ENCODE assay signal across 8 cellular contexts in the genomic region with DNA sequence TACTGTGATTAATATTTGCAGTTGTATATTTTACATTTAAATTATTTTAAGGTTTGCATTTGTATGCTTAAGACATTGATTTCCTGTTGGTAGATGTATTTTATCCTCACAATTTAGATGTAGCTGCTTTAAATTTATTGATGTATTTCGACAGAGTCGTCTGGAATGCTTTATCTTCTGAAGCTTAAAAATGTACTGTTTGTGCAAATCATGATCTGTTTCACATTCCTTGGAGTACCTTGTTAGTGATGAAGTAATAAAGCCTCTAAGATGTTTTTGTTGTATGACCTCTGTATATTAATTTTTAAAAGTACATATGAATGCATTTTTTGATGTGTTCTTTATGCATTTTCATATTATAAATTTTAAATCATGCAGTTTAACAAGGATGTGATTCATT. TPM values are rescaled to one million over a fixed set of nuclear protein-coding genes. Genes with fewer than 3 reads are reported as not detected.
DNase-seq lines count a peak whose midpoint lies in the region.

No MANE protein-coding gene starts in this region.

- H3K4me3 Mint-ChIP-seq in T-helper 1 cell treated with Interleukin-12 subunit alpha and Interleukin-12 subunit beta and Interleukin-4 antibody, amounts not matched to agents 30 μg/mL and 1 μg/mL, for 36 hours, result peak overlapping the region; percentile 96
- peak overlapping the region; percentile 94 for H3K4me3 Mint-ChIP-seq in activated T-helper 2 cell treated with anti-CD3 and anti-CD28 coated beads, Interferon-gamma antibody, Interleukin-2, Interleukin-4, amounts not matched to agents 10 μg/mL and 5 μg/mL and 100 μg/mL, durations not matched to agents 14 hours and 24 hours and 36 hours (ENCODE audit: low read depth)

- H3K9me3 ChIP-seq in iPS-20b (ENCODE audit: insufficient read depth, low read depth, low read length) (no peaks in the 10 kb centered on the region), subcutaneous abdominal adipose tissue (ENCODE audit: control insufficient read depth in 5 of 5, low read length in 5 of 5) (no peaks in the 10 kb centered on the region)

- intact Hi-C loops in activated T-helper 2 cell treated with anti-CD3 and anti-CD28 coated beads, Interferon-gamma antibody, Interleukin-2, Interleukin-4, amounts not matched to agents 10 μg/mL and 5 μg/mL and 100 μg/mL, durations not matched to agents 14 hours and 24 hours and 36 hours (cut with micrococcal nuclease), result no loop called here

- H3K36me3 ChIP-seq in iPS-20b (ENCODE audit: insufficient read depth, low read depth, low read length) (peaks cover 38% of the 10 kb centered on the region), subcutaneous abdominal adipose tissue (ENCODE audit: control insufficient read depth in 5 of 5, insufficient read depth in 5 of 5, low read length in 5 of 5) (peaks cover 3 to 11% (median 6%) of the 10 kb centered on the region in 5 donors)

- H3K4me1 ChIP-seq in iPS-20b (ENCODE audit: insufficient read depth, low read length) (peaks cover 10% of the 10 kb centered on the region; the same call in 1 of the 2 replicates), subcutaneous abdominal adipose tissue (ENCODE audit: control insufficient read depth in 5 of 5, insufficient read depth in 5 of 5, low read length in 5 of 5) (peaks cover 0 to 48% (median 41%) of the 10 kb centered on the region in 5 donors)

- H3K27ac ChIP-seq in iPS-20b (ENCODE audit: low read length) (no peak overlapping the region), subcutaneous abdominal adipose tissue (ENCODE audit: low read depth, low read length) (peak overlapping the region; percentile 100)

- H3K4me3 ChIP-seq in iPS-20b (ENCODE audit: low read length), result peak overlapping the region; percentile 92
- H3K4me3 ChIP-seq in subcutaneous abdominal adipose tissue (ENCODE audit: low read depth in 1 of 5, low read length in 5 of 5), result peak overlapping the region; percentile 72 to 94 (median 88)

- peaks cover 54% of the 10 kb centered on the region for H3K4me1 Mint-ChIP-seq in T-helper 1 cell treated with Interleukin-12 subunit alpha and Interleukin-12 subunit beta and Interleukin-4 antibody, amounts not matched to agents 30 μg/mL and 1 μg/mL, for 36 hours (ENCODE audit: low read depth)
- peaks cover 54% of the 10 kb centered on the region for H3K4me1 Mint-ChIP-seq in activated T-helper 2 cell treated with anti-CD3 and anti-CD28 coated beads, Interferon-gamma antibody, Interleukin-2, Interleukin-4, amounts not matched to agents 10 μg/mL and 5 μg/mL and 100 μg/mL, durations not matched to agents 14 hours and 24 hours and 36 hours (ENCODE audit: low read depth)

- peak overlapping the region; percentile 96 for H3K9ac ChIP-seq in iPS-20b (ENCODE audit: low read depth, low read length)
- H3K9ac ChIP-seq in subcutaneous abdominal adipose tissue (ENCODE audit: low read length in 5 of 5), result peak overlapping the region in 4 of 5 donors; percentile 86 to 99 (median 93)

- DNase-seq in T-helper 1 cell (no peak), Kasumi-1 (lab: John Stamatoyannopoulos, UW) (no peak), NCI-H774 (lab: John Stamatoyannopoulos, UW) (no peak), mucosa of gallbladder (ENCODE audit: low spot score) (no peak)
- DNase-seq in activated T-helper 2 cell treated with anti-CD3 and anti-CD28 coated beads, Interferon-gamma antibody, Interleukin-2, Interleukin-4, amounts not matched to agents 10 μg/mL and 5 μg/mL and 100 μg/mL, durations not matched to agents 14 hours and 24 hours and 36 hours (ENCODE audit: low spot score), result no peak

- H3K27ac Mint-ChIP-seq in T-helper 1 cell treated with Interleukin-12 subunit alpha and Interleukin-12 subunit beta and Interleukin-4 antibody, amounts not matched to agents 30 μg/mL and 1 μg/mL, for 36 hours, result peak overlapping the region; percentile 79
- H3K27ac Mint-ChIP-seq in activated T-helper 2 cell treated with anti-CD3 and anti-CD28 coated beads, Interferon-gamma antibody, Interleukin-2, Interleukin-4, amounts not matched to agents 10 μg/mL and 5 μg/mL and 100 μg/mL, durations not matched to agents 14 hours and 24 hours and 36 hours, result peak overlapping the region; percentile 58

- H3K36me3 Mint-ChIP-seq in T-helper 1 cell treated with Interleukin-12 subunit alpha and Interleukin-12 subunit beta and Interleukin-4 antibody, amounts not matched to agents 30 μg/mL and 1 μg/mL, for 36 hours (ENCODE audit: low read depth), result peaks cover 66% of the 10 kb centered on the region
- peaks cover 78% of the 10 kb centered on the region for H3K36me3 Mint-ChIP-seq in activated T-helper 2 cell treated with anti-CD3 and anti-CD28 coated beads, Interferon-gamma antibody, Interleukin-2, Interleukin-4, amounts not matched to agents 10 μg/mL and 5 μg/mL and 100 μg/mL, durations not matched to agents 14 hours and 24 hours and 36 hours (ENCODE audit: low read depth)

- H3K27me3 ChIP-seq in iPS-20b (ENCODE audit: insufficient read depth, low read length), result no peaks in the 10 kb centered on the region
- no peaks in the 10 kb centered on the region for H3K27me3 ChIP-seq in subcutaneous abdominal adipose tissue (ENCODE audit: control insufficient read depth in 5 of 5, insufficient read depth in 4 of 5, low read length in 5 of 5)

- peaks cover 8% of the 10 kb centered on the region for H3K9me3 Mint-ChIP-seq in T-helper 1 cell treated with Interleukin-12 subunit alpha and Interleukin-12 subunit beta and Interleukin-4 antibody, amounts not matched to agents 30 μg/mL and 1 μg/mL, for 36 hours
- peaks cover 8% of the 10 kb centered on the region for H3K9me3 Mint-ChIP-seq in activated T-helper 2 cell treated with anti-CD3 and anti-CD28 coated beads, Interferon-gamma antibody, Interleukin-2, Interleukin-4, amounts not matched to agents 10 μg/mL and 5 μg/mL and 100 μg/mL, durations not matched to agents 14 hours and 24 hours and 36 hours

- no peaks in the 10 kb centered on the region for H3K27me3 Mint-ChIP-seq in T-helper 1 cell treated with Interleukin-12 subunit alpha and Interleukin-12 subunit beta and Interleukin-4 antibody, amounts not matched to agents 30 μg/mL and 1 μg/mL, for 36 hours (ENCODE audit: low read depth)
- H3K27me3 Mint-ChIP-seq in activated T-helper 2 cell treated with anti-CD3 and anti-CD28 coated beads, Interferon-gamma antibody, Interleukin-2, Interleukin-4, amounts not matched to agents 10 μg/mL and 5 μg/mL and 100 μg/mL, durations not matched to agents 14 hours and 24 hours and 36 hours (ENCODE audit: low read depth), result no peaks in the 10 kb centered on the region

RNA-seq across cellular contexts. Expression of a gene that starts 1.9 kb away (rescaled TPM):
- total RNA-seq in activated T-helper 2 cell treated with anti-CD3 and anti-CD28 coated beads, Interferon-gamma antibody, Interleukin-2, Interleukin-4, amounts not matched to agents 10 μg/mL and 5 μg/mL and 100 μg/mL, durations not matched to agents 14 hours and 24 hours and 36 hours, result 105 and 111 TPM in 2 replicates
- 124 TPM for total RNA-seq in mucosa of gallbladder
